ENCODE assay signal across 8 cellular contexts in the genomic region with DNA sequence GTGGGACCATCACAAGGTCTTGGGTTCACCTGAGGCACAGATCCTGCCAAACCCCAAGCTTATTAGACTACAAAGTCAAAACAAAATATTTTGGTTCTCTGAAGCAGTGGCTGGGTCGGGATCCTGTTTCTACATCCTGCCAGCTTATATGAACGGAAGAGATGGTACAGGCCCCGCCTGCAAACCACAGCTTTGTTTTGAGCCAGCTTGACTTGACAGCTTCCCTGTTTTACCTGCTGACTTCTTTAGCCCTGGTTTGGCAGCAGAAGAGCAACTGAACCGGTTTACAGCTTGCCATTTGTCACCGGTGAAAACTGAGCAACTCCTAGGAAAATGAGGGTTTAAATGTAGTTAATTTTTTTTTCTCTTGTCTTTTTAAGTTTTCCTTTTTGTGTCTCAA. TPM values are rescaled to one million over a fixed set of nuclear protein-coding genes. Genes with fewer than 3 reads are reported as not detected.
DNase-seq lines count a peak whose midpoint lies in the region; ATAC-seq and TF ChIP-seq lines count a peak whose summit lies in the region.

No MANE protein-coding gene starts in this region.

- peak overlapping the region; percentile 48 to 75 (median 72) for H3K27ac ChIP-seq in Peyer's patch
- peak overlapping the region; percentile 33 to 51 for H3K27ac ChIP-seq in right atrium auricular region

- in situ Hi-C loops in GM13976 (cut with MboI; ENCODE audit: low sequenced_read_pairs, unreplicated experiment), result no loop called here

- no peak for TF ChIP-seq POLR2A in Peyer's patch (IDR thresholded peaks at IDR 0.05)

- peak; percentile 61 for ATAC-seq in HG03196 (IDR thresholded peaks at IDR 0.05; ENCODE audit: unreplicated experiment)

- H3K36me3 ChIP-seq in Peyer's patch (no peaks in the 10 kb centered on the region), right atrium auricular region (no peaks in the 10 kb centered on the region), H7 (replicated peaks; ENCODE audit: control insufficient read depth, insufficient read depth, low read length) (no peaks in the 10 kb centered on the region)

- H3K4me3 ChIP-seq in Peyer's patch (no peak overlapping the region), right atrium auricular region (no peak overlapping the region), H7 (ENCODE audit: insufficient read depth, low read depth, low read length) (no peak overlapping the region)

- DNase-seq in GM13976 (ENCODE audit: low spot score) (peak; percentile 51), Peyer's patch (peak in 2 of 3 donors; percentile 91 to 94), right atrium auricular region (ENCODE audit: low spot score) (no peak), RKO (ENCODE audit: low spot score) (no peak), H7 (no peak)
- DNase-seq in activated effector memory CD4-positive, alpha-beta T cell treated with anti-CD3 and anti-CD28 coated beads, Interleukin-2, amount 50 U/mL, for 16 hours, result peak; percentile 89
- DNase-seq in stimulated activated CD4-positive, alpha-beta T cell treated with anti-CD3 and anti-CD28 coated beads, Interleukin-4, amount 100 ng/mL, for 24 hours, result peak; percentile 68

- TF ChIP-seq CTCF in GM13976 (IDR thresholded peaks at IDR 0.05; ENCODE audit: borderline replicate concordance, control extremely low read depth, extremely low read depth, insufficient read depth, missing control alignments), result no peak
- TF ChIP-seq CTCF in Peyer's patch (IDR thresholded peaks at IDR 0.05), result no peak
- no peak for TF ChIP-seq CTCF in right atrium auricular region (IDR thresholded peaks at IDR 0.05)

- peaks cover 0 to 44% (median 25%) of the 10 kb centered on the region in 4 donors for H3K4me1 ChIP-seq in Peyer's patch
- peaks cover 0 to 61% of the 10 kb centered on the region in 2 donors for H3K4me1 ChIP-seq in right atrium auricular region

- H3K27me3 ChIP-seq in Peyer's patch, result no peaks in the 10 kb centered on the region
- no peaks in the 10 kb centered on the region for H3K27me3 ChIP-seq in right atrium auricular region
- H3K27me3 ChIP-seq in H7 (ENCODE audit: control insufficient read depth, insufficient read depth, low read length), result no peaks in the 10 kb centered on the region

- H3K9me3 ChIP-seq in Peyer's patch (no peaks in the 10 kb centered on the region), right atrium auricular region (no peaks in the 10 kb centered on the region)

RNA-seq across cellular contexts. Expression of a gene that starts 11.4 kb away (rescaled TPM):
- total RNA-seq in Peyer's patch (10 to 100 TPM; 10.3 to 52.0 (median 22.3) TPM), right atrium auricular region (10 to 100 TPM; 47.7 to 88.9 TPM)
- total RNA-seq in H7 (2014; rRNA removed; shearing (Covaris generic)), result 16.2 and 20.1 TPM in 2 replicates

RNA-seq across cellular contexts. Expression of a gene that starts 29.3 kb away (rescaled TPM):
- 100 to 1,000 TPM; 127 to 340 (median 171) TPM for total RNA-seq in Peyer's patch
- 100 to 1,000 TPM in 1 of 2 donors, 10 to 100 TPM in 1; 62.5 to 111 TPM for total RNA-seq in right atrium auricular region
- total RNA-seq in H7 (2014; rRNA removed; shearing (Covaris generic)), result 194 and 221 TPM in 2 replicates

RNA-seq across cellular contexts. Expression of a gene that starts 32.5 kb away (rescaled TPM):
- total RNA-seq in Peyer's patch (not detected), right atrium auricular region (10 to 100 TPM; 22.7 to 29.0 TPM)
- total RNA-seq in H7 (2014; rRNA removed; shearing (Covaris generic)), result 21.7 and 23.1 TPM in 2 replicates

RNA-seq across cellular contexts. Expression of a gene that starts 55.2 kb away (rescaled TPM):
- total RNA-seq in Peyer's patch, result not detected
- not detected for total RNA-seq in right atrium auricular region
- total RNA-seq in H7 (2014; rRNA removed; shearing (Covaris generic)), result not detected in 2 replicates

Comparison
In these comparisons a context has a peak if more than half of its experiments do, and no peak if none do; other contexts are left out.
1. DNase-seq: peak in GM13976 (single experiment), Peyer's patch (2 of 3), activated effector memory CD4-positive, alpha-beta T cell treated with anti-CD3 and anti-CD28 coated beads, Interleukin-2, amount 50 U/mL, for 16 hours (single experiment) and stimulated activated CD4-positive, alpha-beta T cell treated with anti-CD3 and anti-CD28 coated beads, Interleukin-4, amount 100 ng/mL, for 24 hours (single experiment); none in right atrium auricular region (single experiment), RKO (single experiment) and H7 (single experiment).
2. RNA of a gene that starts 32.5 kb away (total RNA-seq): 22.7 to 29.0 TPM in right atrium auricular region and 21.7 to 23.1 TPM in H7; not detected in Peyer's patch; every median in the first group is over 10 times any median in the second.